In genomic region chrX:41621236-41621651, GRCh38 we compare ENCODE assay signal across 13 cellular contexts.
DNase-seq lines count a peak whose midpoint lies in the region; ATAC-seq, FAIRE-seq and TF ChIP-seq lines count a peak whose summit lies in the region.
"Had no signal": no experiment of that assay in that cellular context is flagged by ENCODE, and none has a peak within 500 bp of the region (broad histone marks: within the 10 kb centered on the region; RNA-seq: fewer than 3 reads in every experiment).

No MANE protein-coding gene starts in this region.

- no peak overlapping the region for H3K4me3 ChIP-seq in astrocyte (ENCODE audit: insufficient read depth, low read depth, low read length)
- no peak overlapping the region for H3K4me3 ChIP-seq in kidney (ENCODE audit: low read length in 2 of 2)
- H3K4me3 ChIP-seq in right atrium auricular region: no peak overlapping the region
- H3K4me3 ChIP-seq: thyroid gland had no signal

- no peak overlapping the region for H3K4me3 Mint-ChIP-seq in astrocyte (ENCODE audit: unreplicated experiment)
- H3K4me3 Mint-ChIP-seq: activated naive CD8-positive, alpha-beta T cell treated with anti-CD3 and anti-CD28 coated beads for 36 hours; effector memory CD8-positive, alpha-beta T cell had no signal

- H3K79me2 ChIP-seq in astrocyte (ENCODE audit: insufficient read depth, low read length): no peaks in the 10 kb centered on the region

- H3K27me3 ChIP-seq in astrocyte (ENCODE audit: insufficient read depth, low read length): no peaks in the 10 kb centered on the region
- no peaks in the 10 kb centered on the region for H3K27me3 ChIP-seq in right atrium auricular region
- H3K27me3 ChIP-seq: thyroid gland had no signal

- H3K27ac ChIP-seq in astrocyte (ENCODE audit: low read depth, low read length) (peak overlapping the region; percentile 26), kidney (ENCODE audit: low read depth in 2 of 2, low read length in 2 of 2) (no peak overlapping the region), right atrium auricular region (peak overlapping the region in 1 of 2 donors; percentile 23)
- H3K27ac ChIP-seq: HL-60, thyroid gland had no signal

- H3K36me3 Mint-ChIP-seq in astrocyte (ENCODE audit: low read depth, unreplicated experiment): peaks cover 3% of the 10 kb centered on the region

- H3K9me3 Mint-ChIP-seq in astrocyte (ENCODE audit: unreplicated experiment): no peaks in the 10 kb centered on the region
- H3K9me3 Mint-ChIP-seq: activated naive CD8-positive, alpha-beta T cell treated with anti-CD3 and anti-CD28 coated beads for 36 hours; effector memory CD8-positive, alpha-beta T cell had no signal

- H3K4me1 ChIP-seq in astrocyte (ENCODE audit: insufficient read depth, low read length): no peaks in the 10 kb centered on the region
- no peaks in the 10 kb centered on the region for H3K4me1 ChIP-seq in kidney (ENCODE audit: control insufficient read depth in 1 of 2, insufficient read depth in 1 of 2, low read depth in 1 of 2, low read length in 2 of 2)
- no peaks in the 10 kb centered on the region for H3K4me1 ChIP-seq in right atrium auricular region
- H3K4me1 ChIP-seq: thyroid gland had no signal

- no peak for TF ChIP-seq POLR2A in GM18505 (IDR thresholded peaks at IDR 0.05; ENCODE audit: borderline replicate concordance, extremely low read depth, insufficient read depth, insufficient read length)

- TF ChIP-seq CTCF in astrocyte (IDR thresholded peaks at IDR 0.05; ENCODE audit: insufficient read depth, low read depth, low read length) (no peak), kidney (IDR thresholded peaks at IDR 0.05; ENCODE audit: borderline replicate concordance, extremely low read depth, insufficient read depth) (no peak), right atrium auricular region (IDR thresholded peaks at IDR 0.05) (no peak)

- peak overlapping the region; percentile 39 for H3K4me2 ChIP-seq in astrocyte (ENCODE audit: low read length)

- intact Hi-C loops in kidney (cut with DNase I): no loop called here

- no peak overlapping the region for H3K27ac Mint-ChIP-seq in astrocyte (ENCODE audit: unreplicated experiment)
- H3K27ac Mint-ChIP-seq: activated naive CD8-positive, alpha-beta T cell treated with anti-CD3 and anti-CD28 coated beads for 36 hours had no signal

- peak; percentile 37 for FAIRE-seq in astrocyte (lab: Jason Lieb, UNC)
- peak; percentile 45 for FAIRE-seq in kidney (lab: Jason Lieb, UNC)

- H3K36me3 ChIP-seq in astrocyte (ENCODE audit: insufficient read depth, low read length) (no peaks in the 10 kb centered on the region), kidney (ENCODE audit: control insufficient read depth in 1 of 2, insufficient read depth in 2 of 2, low read length in 2 of 2) (no peaks in the 10 kb centered on the region), right atrium auricular region (no peaks in the 10 kb centered on the region)
- H3K36me3 ChIP-seq: thyroid gland had no signal

- no peak overlapping the region for H2AFZ ChIP-seq in astrocyte (ENCODE audit: low read depth, low read length)

- H3K9ac ChIP-seq in astrocyte (ENCODE audit: low read length) (no peak overlapping the region), kidney (ENCODE audit: low read length in 2 of 2) (no peak overlapping the region)

- no peak for ATAC-seq in GM18505 (IDR thresholded peaks at IDR 0.05; ENCODE audit: unreplicated experiment)
- ATAC-seq: effector memory CD8-positive, alpha-beta T cell had no signal

- DNase-seq in A172 (ENCODE audit: low spot score) (peak; percentile 77), HUDEP-2 (lab: John Stamatoyannopoulos, UW; ENCODE audit: unreplicated experiment in 76 of 76) (peak in 69 of 76 experiments; percentile 1 to 78 (median 41)), astrocyte (ENCODE audit: low read depth) (peak; percentile 48), kidney (no peak), GM19240 (ENCODE audit: insufficient read length, low spot score) (no peak), HPDE6-E6E7 (ENCODE audit: extremely low spot score) (no peak), right atrium auricular region (ENCODE audit: low spot score) (no peak)
- DNase-seq: activated naive CD8-positive, alpha-beta T cell treated with anti-CD3 and anti-CD28 coated beads for 36 hours; effector memory CD8-positive, alpha-beta T cell; NCI-H1105; thyroid gland had no signal

- H3K27me3 Mint-ChIP-seq in astrocyte (ENCODE audit: low read depth, unreplicated experiment): no peaks in the 10 kb centered on the region
- H3K27me3 Mint-ChIP-seq: activated naive CD8-positive, alpha-beta T cell treated with anti-CD3 and anti-CD28 coated beads for 36 hours; effector memory CD8-positive, alpha-beta T cell had no signal

- peaks cover 9% of the 10 kb centered on the region for H3K4me1 Mint-ChIP-seq in astrocyte (ENCODE audit: low read depth, unreplicated experiment)

- H3K9me3 ChIP-seq in astrocyte (ENCODE audit: insufficient read depth, low read depth, low read length): no peaks in the 10 kb centered on the region
- no peaks in the 10 kb centered on the region for H3K9me3 ChIP-seq in kidney (ENCODE audit: control insufficient read depth in 1 of 2, low read length in 2 of 2)
- H3K9me3 ChIP-seq in right atrium auricular region: no peaks in the 10 kb centered on the region
- H3K9me3 ChIP-seq: thyroid gland had no signal

- H4K20me1 ChIP-seq in astrocyte (ENCODE audit: insufficient read depth, low read length): no peaks in the 10 kb centered on the region

Comparison
In these comparisons a context has a peak if more than half of its experiments do, and no peak if none do; other contexts are left out.
1. DNase-seq: peak in A172 (single experiment), HUDEP-2 (69 of 76) and astrocyte (single experiment); none in kidney (single experiment), GM19240 (single experiment), HPDE6-E6E7 (single experiment) and right atrium auricular region (single experiment).